ENCODE assay signal across 8 cellular contexts in the genomic region with DNA sequence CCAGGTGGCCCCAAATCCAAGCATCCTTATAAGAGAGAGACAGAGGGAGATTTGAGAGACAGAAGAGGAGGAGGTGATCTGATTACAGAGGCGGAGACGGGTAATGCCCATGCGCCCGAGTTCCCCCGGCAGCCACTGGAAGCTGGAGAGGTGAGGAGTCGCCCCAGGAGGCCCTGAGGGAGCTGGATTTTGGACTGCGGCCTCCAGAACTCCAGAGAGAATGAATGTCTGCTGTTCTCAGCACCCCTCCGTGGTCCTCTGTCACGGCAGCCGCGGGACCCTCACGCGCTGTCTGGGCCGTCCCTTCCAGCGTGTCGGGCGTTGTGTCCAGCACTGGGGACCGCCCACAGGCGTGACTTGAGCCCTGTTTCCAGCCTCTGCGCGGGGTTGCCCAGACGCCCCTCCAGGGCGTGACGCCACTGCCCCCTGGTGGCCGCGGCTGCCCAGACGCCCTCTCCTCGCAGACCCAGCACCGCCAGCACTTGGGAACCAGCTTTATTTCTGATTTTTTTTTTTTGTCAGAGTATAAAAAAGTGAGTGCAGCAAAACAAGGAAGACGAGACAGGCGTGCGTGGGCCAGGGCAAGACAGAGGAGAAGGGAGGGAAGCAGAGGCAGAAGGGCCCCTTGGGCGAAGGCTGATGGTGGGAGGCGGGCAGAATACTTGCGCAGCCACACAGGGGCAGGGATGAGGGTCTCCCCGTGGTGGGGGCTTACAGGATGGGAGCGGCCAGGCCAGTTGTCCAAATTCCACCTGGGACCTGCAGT. TPM values are rescaled to one million over a fixed set of nuclear protein-coding genes. Genes with fewer than 3 reads are reported as not detected.
DNase-seq lines count a peak whose midpoint lies in the region; ATAC-seq and TF ChIP-seq lines count a peak whose summit lies in the region.

No MANE protein-coding gene starts in this region.

- peaks cover 20 to 24% of the 10 kb centered on the region in 2 experiments for H3K4me1 Mint-ChIP-seq in H9
- H3K4me1 Mint-ChIP-seq in activated CD4-positive, alpha-beta T cell treated with anti-CD3 and anti-CD28 coated beads for 36 hours: peaks cover 41% of the 10 kb centered on the region

- H3K14ac ChIP-seq in H9 (ENCODE audit: insufficient read depth, low read length): no peak overlapping the region

- no peak overlapping the region for H2AK5ac ChIP-seq in H9 (ENCODE audit: insufficient read length, low read length)

- no peak overlapping the region for H2BK15ac ChIP-seq in H9 (ENCODE audit: low read depth, low read length)

- no peak overlapping the region for H3K4ac ChIP-seq in H9 (ENCODE audit: low read depth, low read length)

- peaks cover 15% of the 10 kb centered on the region for H3K23me2 ChIP-seq in H9 (ENCODE audit: insufficient read length, low read depth, low read length, poor library complexity, severe bottlenecking)

- H3K4me3 Mint-ChIP-seq in H9: peak overlapping the region; percentile 48 to 56
- H3K4me3 Mint-ChIP-seq in activated CD4-positive, alpha-beta T cell treated with anti-CD3 and anti-CD28 coated beads for 36 hours: no peak overlapping the region

- DNase-seq in H9 (peak; percentile 88), NCI-H345 treated with DMSO at 0.1 percent for 48 hours (lab: John Stamatoyannopoulos, UW; ENCODE audit: unreplicated experiment) (peak; percentile 59), choroid plexus epithelial cell (ENCODE audit: low read depth) (peak; percentile 88), kidney epithelial cell (ENCODE audit: low read depth) (no peak)
- peak; percentile 89 for DNase-seq in activated CD4-positive, alpha-beta T cell treated with anti-CD3 and anti-CD28 coated beads for 36 hours
- DNase-seq in stimulated activated CD4-positive, alpha-beta T cell treated with anti-CD3 and anti-CD28 coated beads, Interleukin-15, amount 100 ng/mL, for 24 hours: peak; percentile 82

- no peaks in the 10 kb centered on the region for H3K79me2 ChIP-seq in H9 (ENCODE audit: insufficient read depth, low read length)

- H4K20me1 ChIP-seq in H9 (ENCODE audit: control insufficient read depth, insufficient read depth, insufficient read length): no peaks in the 10 kb centered on the region

- no peak overlapping the region; a peak in 1 of 7 replicates for H3K27ac Mint-ChIP-seq in H9
- no peak overlapping the region for H3K27ac Mint-ChIP-seq in activated CD4-positive, alpha-beta T cell treated with anti-CD3 and anti-CD28 coated beads for 36 hours

- H3K27ac ChIP-seq in C4-2B (peak overlapping the region; percentile 78), H9 (ENCODE audit: insufficient read length, low read depth, low read length) (no peak overlapping the region)

- H3K27me3 Mint-ChIP-seq in H9 (ENCODE audit: low read depth): peaks cover 16% of the 10 kb centered on the region
- H3K27me3 Mint-ChIP-seq in activated CD4-positive, alpha-beta T cell treated with anti-CD3 and anti-CD28 coated beads for 36 hours: no peaks in the 10 kb centered on the region

- no peaks in the 10 kb centered on the region for H3K36me3 ChIP-seq in kidney epithelial cell (ENCODE audit: control insufficient read depth, insufficient read depth, low read length)

- no peak overlapping the region for H2BK5ac ChIP-seq in H9 (ENCODE audit: insufficient read length, low read length)

- no peak overlapping the region for H3K56ac ChIP-seq in H9 (ENCODE audit: insufficient read length, low read depth, low read length)

- CTCF ChIA-PET in activated CD4-positive, alpha-beta T cell treated with anti-CD3 and anti-CD28 coated beads for 36 hours (lab: Charles Lee): interaction anchor here (0.6 to 2.2 kb wide), 17 partner anchors 13 to 452 kb away, joined by 3 to 10 read pairs (median 4); a partner anchor contains a TSS

- no peak overlapping the region for H2BK20ac ChIP-seq in H9 (ENCODE audit: low read depth, low read length, poor library complexity, severe bottlenecking)

- no peaks in the 10 kb centered on the region; the same call in 1 of the 2 replicates for H3K27me3 ChIP-seq in H9 (ENCODE audit: insufficient read depth, low read length)
- no peaks in the 10 kb centered on the region for H3K27me3 ChIP-seq in kidney epithelial cell (ENCODE audit: control insufficient read depth, insufficient read depth, low read length)

- peak; percentile 34 for ATAC-seq in activated CD4-positive, alpha-beta T cell treated with anti-CD3 and anti-CD28 coated beads for 36 hours
- no peak for ATAC-seq in GM21529 (IDR thresholded peaks at IDR 0.05; ENCODE audit: unreplicated experiment)

- no peaks in the 10 kb centered on the region; the same call in 1 of the 2 replicates for H3K4me1 ChIP-seq in H9 (ENCODE audit: insufficient read depth, low read length)

- no peak overlapping the region for H3K9ac ChIP-seq in H9 (ENCODE audit: extremely low read depth, insufficient read length, low read length)

- H3K4me2 ChIP-seq in H9 (ENCODE audit: insufficient read depth, insufficient read length, low read length): peak overlapping the region; percentile 17

- no peak overlapping the region for H4K8ac ChIP-seq in H9 (replicated peaks; ENCODE audit: insufficient read length, low read depth, low read length)

- H3K18ac ChIP-seq in H9 (ENCODE audit: insufficient read length, low read depth, low read length): no peak overlapping the region

- no peak overlapping the region for H2BK12ac ChIP-seq in H9 (ENCODE audit: insufficient read length, low read depth, low read length)

- no peak overlapping the region for H4K91ac ChIP-seq in H9 (ENCODE audit: insufficient read length, low read depth, low read length)

- intact Hi-C loops in activated CD4-positive, alpha-beta T cell treated with anti-CD3 and anti-CD28 coated beads for 36 hours (cut with DNase I, micrococcal nuclease): loop anchor here (1.0 to 10.0 kb wide), 9 partner anchors 65 to 759 kb away; a partner anchor contains a TSS

- H3T11ph ChIP-seq in H9 (ENCODE audit: low read length): no peak overlapping the region

- no CpG with 5 or more reads among the region's 37 CpGs for WGBS in H9 (ENCODE audit: extremely low coverage, insufficient read length, low lambda C conversion rate)

- no peaks in the 10 kb centered on the region for H3K9me3 Mint-ChIP-seq in H9
- no peaks in the 10 kb centered on the region for H3K9me3 Mint-ChIP-seq in activated CD4-positive, alpha-beta T cell treated with anti-CD3 and anti-CD28 coated beads for 36 hours (ENCODE audit: low read depth)

- peaks cover 0 to 5% (median 3%) of the 10 kb centered on the region in 3 experiments; a peak in 3 of 7 replicates for H3K36me3 Mint-ChIP-seq in H9 (ENCODE audit: insufficient read depth in 1 of 3, low read depth in 3 of 3)
- peaks cover 24% of the 10 kb centered on the region for H3K36me3 Mint-ChIP-seq in activated CD4-positive, alpha-beta T cell treated with anti-CD3 and anti-CD28 coated beads for 36 hours (ENCODE audit: low read depth)

- H3K4me3 ChIP-seq in choroid plexus epithelial cell (ENCODE audit: low read depth, low read length) (peak overlapping the region; percentile 65), kidney epithelial cell (ENCODE audit: low read depth, low read length) (peak overlapping the region; percentile 32)

- no peak overlapping the region for H2AFZ ChIP-seq in H9 (ENCODE audit: low read length)

- no peak overlapping the region for H2BK120ac ChIP-seq in H9 (ENCODE audit: low read depth, low read length, poor library complexity, severe bottlenecking)

- no peak overlapping the region for H4K5ac ChIP-seq in H9 (ENCODE audit: insufficient read length, low read depth, low read length)

- TF ChIP-seq CTCF in C4-2B (conservative IDR thresholded peaks at IDR 0.05): peak; percentile 100
- TF ChIP-seq CTCF in H9 (conservative IDR thresholded peaks at IDR 0.05): peak; percentile 100
- peak; percentile 95 for TF ChIP-seq CTCF in choroid plexus epithelial cell (conservative IDR thresholded peaks at IDR 0.05; ENCODE audit: low read depth, low read length)
- TF ChIP-seq CTCF in kidney epithelial cell (IDR thresholded peaks at IDR 0.05; ENCODE audit: insufficient read depth, low read length, poor library complexity, severe bottlenecking): peak; percentile 98

- no peak overlapping the region for H3K23ac ChIP-seq in H9 (ENCODE audit: insufficient read length, low read depth, low read length)

- H3K79me1 ChIP-seq in H9 (ENCODE audit: insufficient read depth, low read depth, low read length, poor library complexity, severe bottlenecking): no peaks in the 10 kb centered on the region

- POLR2A ChIA-PET in activated CD4-positive, alpha-beta T cell treated with anti-CD3 and anti-CD28 coated beads for 36 hours (lab: Charles Lee): interaction anchor here (1.1 kb wide), 1 partner anchor 72 kb away, joined by 3 read pairs; no protein-coding TSS in a partner anchor

- H3K9me3 ChIP-seq in H9 (ENCODE audit: control insufficient read depth, low read depth, low read length): no peaks in the 10 kb centered on the region

RNA-seq across cellular contexts. Expression of a gene that starts 4.1 kb away (rescaled TPM):
- total RNA-seq in H9 (2021) (43.8 and 46.0 TPM in 2 replicates), kidney epithelial cell (10.8 TPM in 2 replicates)
- 10 to 100 TPM; 12.6 to 13.1 TPM for total RNA-seq in activated CD4-positive, alpha-beta T cell treated with anti-CD3 and anti-CD28 coated beads for 36 hours

RNA-seq across cellular contexts. Expression of a gene that starts 5.6 kb away (rescaled TPM):
- total RNA-seq in H9 (2021) (5.2 and 5.7 TPM in 2 replicates), kidney epithelial cell (8.0 and 9.6 TPM in 2 replicates)
- 10 to 100 TPM; 25.4 to 30.7 TPM for total RNA-seq in activated CD4-positive, alpha-beta T cell treated with anti-CD3 and anti-CD28 coated beads for 36 hours

RNA-seq across cellular contexts. Expression of a gene that starts 7.1 kb away (rescaled TPM):
- total RNA-seq in H9 (2021): 87.9 and 91.3 TPM in 2 replicates
- 10 to 100 TPM; 60.5 to 67.0 TPM for total RNA-seq in activated CD4-positive, alpha-beta T cell treated with anti-CD3 and anti-CD28 coated beads for 36 hours
- total RNA-seq in kidney epithelial cell: 75.4 and 78.5 TPM in 2 replicates

RNA-seq across cellular contexts. Expression of a gene that starts 17.6 kb away (rescaled TPM):
- total RNA-seq in H9 (2021) (35.6 and 40.9 TPM in 2 replicates), kidney epithelial cell (19.6 and 25.6 TPM in 2 replicates)
- total RNA-seq in activated CD4-positive, alpha-beta T cell treated with anti-CD3 and anti-CD28 coated beads for 36 hours: 10 to 100 TPM; 28.3 to 32.2 TPM
